In the genomic region with DNA sequence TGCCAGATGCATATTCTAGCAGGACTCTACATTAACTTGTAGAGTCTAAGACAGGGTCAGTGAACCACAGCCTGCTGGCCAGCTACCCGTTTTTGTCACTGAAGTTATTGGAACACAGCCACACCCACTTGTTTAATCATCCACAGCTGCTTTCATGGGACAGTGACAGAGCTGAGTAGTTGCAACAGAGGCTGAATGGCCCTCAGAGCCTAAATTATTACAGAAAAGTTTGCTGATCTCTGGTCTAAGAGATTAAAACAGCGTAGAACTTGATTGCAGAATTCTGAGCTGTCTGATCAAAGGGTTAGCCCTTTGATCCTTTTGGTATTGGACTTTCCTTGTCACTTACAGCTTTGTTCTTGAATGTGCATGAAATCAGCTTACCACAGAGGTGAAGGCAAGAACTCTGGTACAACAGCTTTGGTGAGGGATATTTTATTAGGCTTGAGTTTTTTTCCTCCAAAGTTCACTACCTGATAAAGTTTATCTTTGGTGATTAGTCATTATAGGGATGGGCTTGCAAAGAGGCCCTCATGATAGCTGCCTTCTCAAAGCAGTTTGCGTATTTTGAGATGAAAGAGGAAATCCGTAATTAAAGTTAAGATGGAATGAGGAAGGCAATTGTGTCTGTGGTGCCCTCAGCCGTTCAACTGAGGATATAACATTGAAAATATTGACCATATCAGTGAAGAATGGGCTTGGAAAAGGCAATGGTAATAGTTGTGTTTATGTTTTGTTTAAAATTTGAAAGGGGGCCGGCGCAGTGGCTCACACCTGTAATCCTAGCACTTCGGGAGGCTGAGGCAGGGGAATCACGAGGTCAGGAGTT, we compare ENCODE assay signal across 1 cellular context.
TF ChIP-seq lines count a peak whose summit lies in the region.

No MANE protein-coding gene starts in this region.

TF ChIP-seq in HCT116, 20 proteins besides CTCF, POLR2A, EP300 and RAD21:
- TF ChIP-seq, protein P1, sequence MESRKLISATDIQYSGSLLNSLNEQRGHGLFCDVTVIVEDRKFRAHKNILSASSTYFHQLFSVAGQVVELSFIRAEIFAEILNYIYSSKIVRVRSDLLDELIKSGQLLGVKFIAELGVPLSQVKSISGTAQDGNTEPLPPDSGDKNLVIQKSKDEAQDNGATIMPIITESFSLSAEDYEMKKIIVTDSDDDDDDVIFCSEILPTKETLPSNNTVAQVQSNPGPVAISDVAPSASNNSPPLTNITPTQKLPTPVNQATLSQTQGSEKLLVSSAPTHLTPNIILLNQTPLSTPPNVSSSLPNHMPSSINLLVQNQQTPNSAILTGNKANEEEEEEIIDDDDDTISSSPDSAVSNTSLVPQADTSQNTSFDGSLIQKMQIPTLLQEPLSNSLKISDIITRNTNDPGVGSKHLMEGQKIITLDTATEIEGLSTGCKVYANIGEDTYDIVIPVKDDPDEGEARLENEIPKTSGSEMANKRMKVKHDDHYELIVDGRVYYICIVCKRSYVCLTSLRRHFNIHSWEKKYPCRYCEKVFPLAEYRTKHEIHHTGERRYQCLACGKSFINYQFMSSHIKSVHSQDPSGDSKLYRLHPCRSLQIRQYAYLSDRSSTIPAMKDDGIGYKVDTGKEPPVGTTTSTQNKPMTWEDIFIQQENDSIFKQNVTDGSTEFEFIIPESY (IDR thresholded peaks at IDR 0.05; ENCODE audit: extremely low read depth, insufficient replicate concordance, low read length) = no peak
